ENCODE assay signal across 9 cellular contexts in the genomic region with DNA sequence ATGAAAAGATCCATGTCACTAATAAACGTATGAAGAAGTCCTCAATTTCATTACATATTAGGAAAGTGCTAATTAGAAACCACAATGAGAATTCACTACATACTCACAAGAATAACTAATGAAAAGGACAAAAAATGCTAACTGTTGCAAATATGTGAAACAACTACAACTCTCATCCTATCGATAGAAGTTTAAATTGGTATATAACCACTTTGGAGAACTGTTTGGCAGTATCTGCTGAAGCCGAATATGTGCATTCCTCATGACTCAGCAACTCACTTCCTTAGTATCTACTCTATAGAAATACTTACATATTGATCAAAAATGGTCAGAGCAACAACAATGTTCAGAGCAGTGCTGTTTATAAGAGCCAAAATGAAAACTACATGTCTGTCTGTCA.
"Had no signal": no experiment of that assay in that cellular context is flagged by ENCODE, and none has a peak within 500 bp of the region (broad histone marks: within the 10 kb centered on the region; RNA-seq: fewer than 3 reads in every experiment).

No MANE protein-coding gene starts in this region.

- FAIRE-seq: HTR-8/SVneo had no signal

- H3K4me1 ChIP-seq: HAP-1 had no signal

- H3K9me3 ChIP-seq: HAP-1 had no signal

- ATAC-seq: HCT116 had no signal

- H3K36me3 ChIP-seq: HAP-1 had no signal

- H3K4me3 ChIP-seq: GM23248, HAP-1 had no signal

- H3K9ac ChIP-seq: GM23248, KMS-11 had no signal

- H2AFZ ChIP-seq: GM23248 had no signal

- H3K27ac Mint-ChIP-seq: HFFc6 had no signal

- DNase-seq: GM23248, H7, HFFc6, Karpas-422, KBM-7 had no signal

- H3K9me3 Mint-ChIP-seq: HFFc6 had no signal

- H3K4me2 ChIP-seq: KMS-11 had no signal

- H3K4me3 Mint-ChIP-seq: HFFc6 had no signal

- H3K27ac ChIP-seq: GM23248, KMS-11 had no signal
